12 cellular contexts compared by ENCODE assay signal in genomic region chr20:23482138-23482537, GRCh38. TPM values are rescaled to one million over a fixed set of nuclear protein-coding genes. Genes with fewer than 3 reads are reported as not detected.
"Had no signal": no experiment of that assay in that cellular context is flagged by ENCODE, and none has a peak within 500 bp of the region (broad histone marks: within the 10 kb centered on the region; RNA-seq: fewer than 3 reads in every experiment).

No MANE protein-coding gene starts in this region.

- H3K36me3 ChIP-seq: HAP-1 had no signal

- H3K27ac ChIP-seq: HL-60, KMS-11 had no signal

- H3K4me3 ChIP-seq: GM23338, HAP-1 had no signal

- H3K4me1 ChIP-seq: HAP-1 had no signal

- DNase-seq: H7, HFFc6, IMR-90, Karpas-422, KBM-7 had no signal

- H3K9ac ChIP-seq: KMS-11 had no signal

- H2AFZ ChIP-seq: GM23338 had no signal

- H3K4me2 ChIP-seq: GM23338, KMS-11 had no signal

- H3K9me3 ChIP-seq: HAP-1 had no signal

- ATAC-seq: GM23338, HCT116 had no signal

RNA-seq across cellular contexts. Expression of gene CST8, which starts 8.8 kb away (rescaled TPM):
- total RNA-seq: GM23338, H4, H7, HFFc6, HT1080, IMR-90 had no signal
- polyA plus RNA-seq: GM23338, IMR-90 had no signal

RNA-seq across cellular contexts. Expression of gene CST11, which starts 29.5 kb away (rescaled TPM):
- total RNA-seq: GM23338, H4, H7, HFFc6, HT1080, IMR-90 had no signal
- polyA plus RNA-seq: GM23338, IMR-90 had no signal

RNA-seq across cellular contexts. Expression of gene CSTL1, which starts 42.7 kb away (rescaled TPM):
- total RNA-seq: GM23338, H4, H7, HFFc6, HT1080, IMR-90 had no signal
- polyA plus RNA-seq: GM23338, IMR-90 had no signal
